Comparison of ENCODE assay signal across 3 cellular contexts in the genomic region with DNA sequence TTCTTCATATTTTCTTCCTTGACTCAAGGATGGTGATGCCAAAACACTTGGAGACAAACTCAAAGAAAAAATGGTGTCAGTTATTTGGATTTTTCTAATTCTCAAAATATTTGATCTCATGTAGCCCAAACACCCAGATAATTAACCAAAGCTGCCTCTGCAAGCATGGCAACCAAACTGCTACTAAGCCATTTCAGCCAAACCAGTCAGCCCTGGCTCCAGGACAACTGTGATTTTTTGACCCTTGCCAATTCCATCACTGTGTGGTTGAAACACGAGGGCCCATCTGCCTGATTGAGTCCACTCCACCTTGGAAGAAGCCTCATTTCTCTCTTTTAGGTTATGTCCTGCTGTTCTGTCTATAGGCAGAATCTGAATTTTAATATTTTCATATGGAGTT.
"Had no signal": no experiment of that assay in that cellular context is flagged by ENCODE, and none has a peak within 500 bp of the region (broad histone marks: within the 10 kb centered on the region; RNA-seq: fewer than 3 reads in every experiment).

No MANE protein-coding gene starts in this region.

- DNase-seq: GDM1, GF-D8 had no signal

- H3K4me3 ChIP-seq: GM12878 had no signal

- ATAC-seq: GM12878 had no signal
